ENCODE assay signal across 8 cellular contexts in the genomic region with DNA sequence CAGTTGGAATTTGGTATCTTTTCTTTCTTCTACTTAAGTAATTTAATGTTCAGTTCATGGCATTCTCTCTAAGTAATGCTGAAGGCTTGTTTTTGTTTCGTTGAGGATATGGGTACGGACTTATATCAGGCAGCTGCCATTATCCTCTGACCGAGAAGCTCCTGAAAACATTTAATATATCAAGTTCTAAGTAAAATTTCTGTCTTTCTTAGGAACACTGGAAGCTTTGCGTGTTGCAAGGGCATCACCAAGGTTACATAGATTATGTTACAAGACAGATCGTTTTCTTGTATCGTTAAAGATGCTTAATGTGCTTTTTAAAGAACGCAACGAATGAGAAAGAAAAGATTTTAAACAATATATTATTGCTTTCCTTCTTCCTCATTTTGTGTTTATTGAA. TPM values are rescaled to one million over a fixed set of nuclear protein-coding genes. Genes with fewer than 3 reads are reported as not detected.
DNase-seq lines count a peak whose midpoint lies in the region; ATAC-seq and TF ChIP-seq lines count a peak whose summit lies in the region.

No MANE protein-coding gene starts in this region.

- H3K27me3 Mint-ChIP-seq in CD8-positive, alpha-beta T cell (ENCODE audit: low read depth), result no peaks in the 10 kb centered on the region
- peaks cover 5% of the 10 kb centered on the region for H3K27me3 Mint-ChIP-seq in neural progenitor cell (ENCODE audit: insufficient read depth, low read depth)

- peak in 1 of 7 experiments; percentile 1 for DNase-seq in CD8-positive, alpha-beta T cell
- DNase-seq in MG63, result no peak
- DNase-seq in neural progenitor cell (ENCODE audit: low spot score), result no peak
- no peak for DNase-seq in glomerular visceral epithelial cell (ENCODE audit: extremely low spot score)
- no peak for DNase-seq in HEK293T (ENCODE audit: extremely low spot score)
- no peak for DNase-seq in SKM-1 treated with dmso at 0.1 percent for 144 hours (lab: John Stamatoyannopoulos, UW; ENCODE audit: unreplicated experiment)

- no peaks in the 10 kb centered on the region for H3K36me3 ChIP-seq in CD8-positive, alpha-beta T cell (ENCODE audit: insufficient read depth, low read length)
- H3K36me3 ChIP-seq in MG63, result no peaks in the 10 kb centered on the region
- no peaks in the 10 kb centered on the region for H3K36me3 ChIP-seq in neural progenitor cell

- CTCF ChIA-PET in CD8-positive, alpha-beta T cell (lab: Charles Lee), result no interaction called here
- CTCF ChIA-PET in HEK293T (lab: Yijun Ruan, JAX), result interaction anchor here (1.0 kb wide), 1 partner anchor 21 kb away, joined by 3 read pairs; no protein-coding TSS in a partner anchor

- H3F3A ChIP-seq in neural progenitor cell (ENCODE audit: low read depth), result peaks cover 38% of the 10 kb centered on the region

- no peaks in the 10 kb centered on the region for H3K9me3 ChIP-seq in CD8-positive, alpha-beta T cell (ENCODE audit: low read length)
- H3K9me3 ChIP-seq in MG63 (peaks cover 4% of the 10 kb centered on the region; the same call in 1 of the 2 replicates), neural progenitor cell (ENCODE audit: low read depth) (peaks cover 6% of the 10 kb centered on the region)

- no peak for TF ChIP-seq CTCF in CD8-positive, alpha-beta T cell (IDR thresholded peaks at IDR 0.05)
- no peak for TF ChIP-seq CTCF in neural progenitor cell (IDR thresholded peaks at IDR 0.05)

- no peak overlapping the region for H2AFZ ChIP-seq in neural progenitor cell (replicated peaks)

- peak overlapping the region; percentile 89 for H3K4me3 Mint-ChIP-seq in CD8-positive, alpha-beta T cell
- peak overlapping the region; percentile 88 for H3K4me3 Mint-ChIP-seq in neural progenitor cell

- H3K4me2 ChIP-seq in neural progenitor cell, result peak overlapping the region; percentile 77

- POLR2A ChIA-PET in CD8-positive, alpha-beta T cell (lab: Charles Lee), result interaction anchor here (1.2 kb wide), 1 partner anchor 405 kb away, joined by 3 read pairs; no protein-coding TSS in a partner anchor
- POLR2A ChIA-PET in HEK293T (lab: Yijun Ruan, JAX), result interaction anchor here (0.9 kb wide), 1 partner anchor 11 kb away, joined by 4 read pairs; no protein-coding TSS in a partner anchor

- peak overlapping the region; percentile 81 for H3K4me3 ChIP-seq in CD8-positive, alpha-beta T cell (ENCODE audit: low read depth, low read length)
- H3K4me3 ChIP-seq in MG63 (peak overlapping the region; percentile 58), neural progenitor cell (peak overlapping the region; percentile 66)

- intact Hi-C loops in CD8-positive, alpha-beta T cell (cut with DNase I, micrococcal nuclease), result loop anchor here (2.0 to 10.0 kb wide), 13 partner anchors 36 to 1981 kb away; partner anchors contain the start of genes ABCB10 (in 2 of the 2), TAF5L (in 2 of the 2), URB2 (in 2 of the 2) and ARF1 (in 1 of the 2)

- peak overlapping the region; percentile 93 for H3K27ac Mint-ChIP-seq in CD8-positive, alpha-beta T cell
- H3K27ac Mint-ChIP-seq in neural progenitor cell, result peak overlapping the region; percentile 68

- peaks cover 14% of the 10 kb centered on the region for H3K4me1 ChIP-seq in CD8-positive, alpha-beta T cell (ENCODE audit: insufficient read depth, low read length)
- H3K4me1 ChIP-seq in neural progenitor cell, result peaks cover 22% of the 10 kb centered on the region

- H3K27ac ChIP-seq in CD8-positive, alpha-beta T cell (ENCODE audit: low read depth, low read length), result peak overlapping the region; percentile 78
- H3K27ac ChIP-seq in cingulate gyrus (ENCODE audit: low read depth, low read length) (peak overlapping the region; percentile 83), neural progenitor cell (no peak overlapping the region)

- peaks cover 34% of the 10 kb centered on the region for H3K79me2 ChIP-seq in neural progenitor cell (ENCODE audit: low read depth)

- H4K20me1 ChIP-seq in neural progenitor cell (ENCODE audit: low read depth), result peaks cover 34% of the 10 kb centered on the region

- ATAC-seq in CD8-positive, alpha-beta T cell, result no peak
- ATAC-seq in GM19035 (IDR thresholded peaks at IDR 0.05; ENCODE audit: unreplicated experiment), result no peak

- H3K4me1 Mint-ChIP-seq in CD8-positive, alpha-beta T cell (ENCODE audit: low read depth), result peaks cover 36% of the 10 kb centered on the region
- peaks cover 34% of the 10 kb centered on the region for H3K4me1 Mint-ChIP-seq in neural progenitor cell

- no peaks in the 10 kb centered on the region for H3K9me3 Mint-ChIP-seq in CD8-positive, alpha-beta T cell
- H3K9me3 Mint-ChIP-seq in neural progenitor cell, result peaks cover 15% of the 10 kb centered on the region

- no peaks in the 10 kb centered on the region for H3K27me3 ChIP-seq in CD8-positive, alpha-beta T cell (ENCODE audit: insufficient read depth, low read length)
- H3K27me3 ChIP-seq in MG63, result no peaks in the 10 kb centered on the region
- H3K27me3 ChIP-seq in neural progenitor cell, result peaks cover 17% of the 10 kb centered on the region

- no peak overlapping the region for H3K9ac ChIP-seq in neural progenitor cell

- peaks cover 3% of the 10 kb centered on the region for H3K36me3 Mint-ChIP-seq in CD8-positive, alpha-beta T cell
- no peaks in the 10 kb centered on the region for H3K36me3 Mint-ChIP-seq in neural progenitor cell

TF ChIP-seq in HEK293T, 16 proteins besides CTCF, POLR2A, EP300 and RAD21:
- TF ChIP-seq SUZ12 (IDR thresholded peaks at IDR 0.05) (no peak), FOXA1 (IDR thresholded peaks at IDR 0.05) (no peak), LEF1 (IDR thresholded peaks at IDR 0.05; ENCODE audit: borderline replicate concordance) (no peak), SP1 (IDR thresholded peaks at IDR 0.05) (no peak), FOXK2 (IDR thresholded peaks at IDR 0.05) (no peak), BHLHE40 (IDR thresholded peaks at IDR 0.05; ENCODE audit: borderline replicate concordance) (no peak), HDGF (IDR thresholded peaks at IDR 0.05; ENCODE audit: borderline replicate concordance) (no peak), L3MBTL2 (conservative IDR thresholded peaks at IDR 0.05) (no peak), ELF4 (IDR thresholded peaks at IDR 0.05) (no peak), FOXM1 (IDR thresholded peaks at IDR 0.05; ENCODE audit: borderline replicate concordance) (no peak), NFRKB (IDR thresholded peaks at IDR 0.05) (no peak), PKNOX1 (IDR thresholded peaks at IDR 0.05) (no peak), ZNF384 (IDR thresholded peaks at IDR 0.05) (no peak), TARDBP (IDR thresholded peaks at IDR 0.05) (no peak), ARNT (IDR thresholded peaks at IDR 0.05) (no peak), CTBP1 (IDR thresholded peaks at IDR 0.05; ENCODE audit: borderline replicate concordance) (no peak)

RNA-seq across cellular contexts. Expression of gene GALNT2, which starts 1.0 kb away (rescaled TPM):
- 10 to 100 TPM; 13.6 to 15.4 TPM for total RNA-seq in CD8-positive, alpha-beta T cell
- 107 and 149 TPM in 2 replicates for total RNA-seq in MG63 (2014; rRNA removed; shearing (Covaris generic); ENCODE audit: low replicate concordance)
- 37.6 and 61.4 TPM in 2 replicates for total RNA-seq in neural progenitor cell (ENCODE audit: low replicate concordance)
